Comparison of ENCODE assay signal across 10 cellular contexts in genomic region chr5:113059232-113059805, GRCh38.
A peak's percentile ranks its signal among the peaks of the same experiment; 100 is the strongest.
DNase-seq lines count a peak whose midpoint lies in the region; ATAC-seq, FAIRE-seq and TF ChIP-seq lines count a peak whose summit lies in the region.
"Had no signal": no experiment of that assay in that cellular context is flagged by ENCODE, and none has a peak within 500 bp of the region (broad histone marks: within the 10 kb centered on the region; RNA-seq: fewer than 3 reads in every experiment).

No MANE protein-coding gene starts in this region.

- TF ChIP-seq CTCF in spleen (IDR thresholded peaks at IDR 0.05 in 8 of 11, conservative IDR thresholded peaks at IDR 0.05 in 3 of 11), result no peak

- H3K4me1 Mint-ChIP-seq in T-cell, result peaks cover 40 to 62% (median 41%) of the 10 kb centered on the region in 3 donors

- peaks cover 0 to 16% (median 0%) of the 10 kb centered on the region in 6 donors for H3K36me3 ChIP-seq in spleen

- H3K9me3 ChIP-seq in right cardiac atrium (ENCODE audit: control insufficient read depth, low read length) (no peaks in the 10 kb centered on the region), spleen (no peaks in the 10 kb centered on the region)

- H3K27me3 ChIP-seq in right cardiac atrium (ENCODE audit: control insufficient read depth, insufficient read depth) (no peaks in the 10 kb centered on the region), spleen (replicated peaks in 1 of 7) (no peaks in the 10 kb centered on the region)

- POLR2A ChIA-PET in T-cell (lab: Charles Lee), result no interaction called here

- DNase-seq in DMS79 treated with DMSO at 0.1 percent for 48 hours (lab: John Stamatoyannopoulos, UW), result peak; percentile 33
- no peak for DNase-seq in DMS79 (lab: John Stamatoyannopoulos, UW)
- DNase-seq in T-cell, result no peak
- peak; percentile 67 to 85 (median 78) for DNase-seq in right cardiac atrium
- DNase-seq in spleen, result peak; percentile 64
- no peak for DNase-seq in GM12892 (ENCODE audit: insufficient read length)
- no peak for DNase-seq in NCI-H2107 treated with DMSO at 0.1 percent for 48 hours (lab: John Stamatoyannopoulos, UW; ENCODE audit: unreplicated experiment)

- H3K27ac ChIP-seq in right cardiac atrium (ENCODE audit: low read length) (peak overlapping the region; percentile 32), spleen (no peak overlapping the region)
- H3K27ac ChIP-seq: 22Rv1, SK-N-MC had no signal

- FAIRE-seq in GM12892 (lab: Jason Lieb, UNC), result no peak

- intact Hi-C loops in right cardiac atrium (cut with DNase I) (loop anchor here in 1 of 4 donors (10.0 kb wide), 1 partner anchor 265 kb away; no protein-coding TSS in a partner anchor), spleen (cut with DNase I; ENCODE audit: low total_unique reads) (no loop called here)

- TF ChIP-seq POLR2A in spleen (IDR thresholded peaks at IDR 0.05) (no peak), GM12892 (IDR thresholded peaks at IDR 0.05; ENCODE audit: low read depth, low read length) (no peak)

- H3K4me3 ChIP-seq in right cardiac atrium (ENCODE audit: low read length), result no peak overlapping the region
- H3K4me3 ChIP-seq in spleen, result no peak overlapping the region
- H3K4me3 ChIP-seq: SK-N-MC had no signal

- H3K36me3 Mint-ChIP-seq in T-cell, result peaks cover 7% of the 10 kb centered on the region

- WGBS in right cardiac atrium, result 47% methylated on average over 12 of the region's 12 CpGs
- 70 to 76% (median 71%) methylated on average over 12 of the region's 12 CpGs for WGBS in spleen, 5 donors

- CTCF ChIA-PET in T-cell (lab: Charles Lee), result no interaction called here

- H3K27me3 Mint-ChIP-seq in T-cell, result no peaks in the 10 kb centered on the region

- peak overlapping the region in 1 of 3 donors; percentile 5 for H3K4me3 Mint-ChIP-seq in T-cell

- H3K9me3 Mint-ChIP-seq in T-cell, result no peaks in the 10 kb centered on the region

- no peak for ATAC-seq in T-cell (replicated peaks in 1 of 4)
- ATAC-seq in right cardiac atrium, result peak in 1 of 2 donors; percentile 43
- ATAC-seq in GM21360 (IDR thresholded peaks at IDR 0.05; ENCODE audit: unreplicated experiment), result no peak

- H3K4me1 ChIP-seq in right cardiac atrium (ENCODE audit: control insufficient read depth, insufficient read depth, low read length) (peaks cover 10% of the 10 kb centered on the region), spleen (peaks cover 0 to 16% (median 0%) of the 10 kb centered on the region in 6 donors)

- H3K27ac Mint-ChIP-seq in T-cell, result peak overlapping the region; percentile 17 to 60

Comparison
In these comparisons a context has a peak if more than half of its experiments do, and no peak if none do; other contexts are left out.
1. DNase-seq: peak in DMS79 treated with DMSO at 0.1 percent for 48 hours (single experiment), right cardiac atrium (3 of 3) and spleen (single experiment); none in DMS79 (single experiment), T-cell (0 of 34), GM12892 (single experiment) and NCI-H2107 treated with DMSO at 0.1 percent for 48 hours (single experiment).